Comparison of ENCODE assay signal across 13 cellular contexts in the genomic region with DNA sequence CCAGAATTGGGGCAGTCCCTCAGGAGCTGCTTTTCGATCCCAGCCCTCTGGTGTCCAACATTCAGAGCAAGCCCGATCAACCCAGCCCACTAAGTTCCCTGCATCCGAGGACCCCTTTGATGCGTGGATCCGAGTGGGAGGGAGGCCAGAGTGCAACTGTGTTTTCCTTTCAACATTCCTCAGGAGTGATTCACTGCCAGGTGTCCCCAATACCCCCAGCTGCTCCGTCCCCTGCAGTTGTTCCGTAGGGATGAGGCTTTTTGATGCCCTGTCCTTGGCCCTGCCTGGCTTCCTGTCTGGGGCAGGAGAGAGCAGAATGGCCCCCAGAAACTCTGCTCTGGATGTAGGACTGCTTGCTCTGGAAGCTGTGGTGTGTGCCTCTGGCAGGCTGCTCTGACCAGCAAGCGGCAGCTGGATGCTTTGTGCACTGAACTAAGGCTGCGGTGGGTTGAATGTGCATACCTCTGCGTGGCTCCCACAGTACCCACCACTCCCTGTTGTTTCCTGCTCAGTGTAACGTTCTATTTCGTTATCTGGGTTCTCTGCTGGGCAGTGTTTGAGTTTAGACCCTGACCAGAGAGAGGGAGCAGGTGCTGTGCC.
DNase-seq lines count a peak whose midpoint lies in the region; ATAC-seq and TF ChIP-seq lines count a peak whose summit lies in the region.
"Had no signal": no experiment of that assay in that cellular context is flagged by ENCODE, and none has a peak within 500 bp of the region (broad histone marks: within the 10 kb centered on the region; RNA-seq: fewer than 3 reads in every experiment).

No MANE protein-coding gene starts in this region.

- peaks cover 13% of the 10 kb centered on the region; the same call in 1 of the 2 replicates for H3F3A ChIP-seq in PC-9 (ENCODE audit: insufficient read depth, low read depth)

- no peak overlapping the region for H3K4me3 Mint-ChIP-seq in neural crest cell
- H3K4me3 Mint-ChIP-seq: activated CD8-positive, alpha-beta T cell treated with anti-CD3 and anti-CD28 coated beads, Interleukin-2, amount 10 ng/mL, durations not matched to agents 7 days and 5 days; activated naive CD8-positive, alpha-beta T cell; natural killer cell treated with Interleukin-12 subunit alpha and Interleukin-12 subunit beta and Interleukin-15 and Interleukin-18, amount 100 ng/mL, for 72 hours; T-helper 17 cell had no signal

- DNase-seq in PC-9 (no peak), neural crest cell (ENCODE audit: low read depth, low spot score) (no peak), amniotic stem cell (lab: John Stamatoyannopoulos, UW) (no peak), HEK293T (ENCODE audit: extremely low spot score) (no peak)
- DNase-seq in activated CD4-positive, alpha-beta T cell treated with anti-CD3 and anti-CD28 coated beads for 48 hours = no peak
- DNase-seq: activated CD8-positive, alpha-beta T cell treated with anti-CD3 and anti-CD28 coated beads, Interleukin-2, amount 10 ng/mL, durations not matched to agents 7 days and 5 days; NCI-H146; T-helper 17 cell had no signal

- ATAC-seq in gastroesophageal sphincter (no peak), HG03175 (IDR thresholded peaks at IDR 0.05; ENCODE audit: unreplicated experiment) (no peak)
- ATAC-seq: activated CD8-positive, alpha-beta T cell treated with anti-CD3 and anti-CD28 coated beads, Interleukin-2, amount 10 ng/mL, durations not matched to agents 7 days and 5 days; T-helper 17 cell had no signal

- no peaks in the 10 kb centered on the region for H4K20me1 ChIP-seq in PC-9 (ENCODE audit: insufficient read depth)

- H3K27ac ChIP-seq in ACC112 (ENCODE audit: low read depth, low read length) (peak overlapping the region; percentile 5; the same call in 1 of the 2 replicates), PC-9 (peak overlapping the region; percentile 81), gastroesophageal sphincter (peak overlapping the region; percentile 83 to 94 (median 89))

- H3K9me3 Mint-ChIP-seq in neural crest cell = no peaks in the 10 kb centered on the region
- H3K9me3 Mint-ChIP-seq: natural killer cell treated with Interleukin-12 subunit alpha and Interleukin-12 subunit beta and Interleukin-15 and Interleukin-18, amount 100 ng/mL, for 72 hours had no signal

- H2AFZ ChIP-seq in ACC112 (ENCODE audit: low read length, unreplicated experiment) (no peak overlapping the region), PC-9 (peak overlapping the region; percentile 40; the same call in 1 of the 2 replicates)

- CTCF ChIA-PET in PC-9 (lab: Charles Lee) = no interaction called here
- CTCF ChIA-PET in HEK293T (lab: Yijun Ruan, JAX) = no interaction called here

- H3K4me1 Mint-ChIP-seq in neural crest cell = peaks cover 7% of the 10 kb centered on the region
- H3K4me1 Mint-ChIP-seq: T-helper 17 cell had no signal

- TF ChIP-seq EP300 in gastroesophageal sphincter (IDR thresholded peaks at IDR 0.05) = no peak

- 31 to 73% methylated on average over 2 to 4 of the region's 12 CpGs for WGBS in gastroesophageal sphincter (ENCODE audit: low coverage in 1 of 2), 2 donors

- intact Hi-C loops in PC-9 (cut with micrococcal nuclease; ENCODE audit: unreplicated experiment) = loop anchor here (2.0 kb wide), 1 partner anchor 44 kb away; no protein-coding TSS in a partner anchor

- H3K27me3 ChIP-seq in ACC112 (ENCODE audit: insufficient read depth, low read length) = no peaks in the 10 kb centered on the region
- H3K27me3 ChIP-seq in PC-9 (ENCODE audit: insufficient read depth, low read depth) = no peaks in the 10 kb centered on the region
- no peaks in the 10 kb centered on the region for H3K27me3 ChIP-seq in gastroesophageal sphincter

- H3K27me3 Mint-ChIP-seq in neural crest cell (ENCODE audit: low read depth) = no peaks in the 10 kb centered on the region

- peak overlapping the region; percentile 19 for H3K27ac Mint-ChIP-seq in neural crest cell (ENCODE audit: unreplicated experiment)
- H3K27ac Mint-ChIP-seq: activated CD8-positive, alpha-beta T cell treated with anti-CD3 and anti-CD28 coated beads, Interleukin-2, amount 10 ng/mL, durations not matched to agents 7 days and 5 days; activated naive CD8-positive, alpha-beta T cell; natural killer cell treated with Interleukin-12 subunit alpha and Interleukin-12 subunit beta and Interleukin-15 and Interleukin-18, amount 100 ng/mL, for 72 hours; T-helper 17 cell had no signal

- H3K4me3 ChIP-seq in ACC112 (ENCODE audit: low read depth, low read length) = no peak overlapping the region
- H3K4me3 ChIP-seq in PC-9 = no peak overlapping the region
- no peak overlapping the region for H3K4me3 ChIP-seq in gastroesophageal sphincter

- H3K4me1 ChIP-seq in ACC112 (ENCODE audit: control insufficient read depth, insufficient read depth, low read length, unreplicated experiment) = peaks cover 19% of the 10 kb centered on the region
- H3K4me1 ChIP-seq in PC-9 (replicated peaks; ENCODE audit: insufficient read depth) = peaks cover 33% of the 10 kb centered on the region
- H3K4me1 ChIP-seq in gastroesophageal sphincter = peaks cover 26 to 81% (median 37%) of the 10 kb centered on the region in 3 donors

- H3K36me3 ChIP-seq in ACC112 (ENCODE audit: insufficient read depth, low read length) = no peaks in the 10 kb centered on the region
- no peaks in the 10 kb centered on the region for H3K36me3 ChIP-seq in PC-9 (ENCODE audit: low read depth)
- no peaks in the 10 kb centered on the region for H3K36me3 ChIP-seq in gastroesophageal sphincter

- H3K9me2 ChIP-seq in PC-9 (ENCODE audit: insufficient read depth) = no peaks in the 10 kb centered on the region

- TF ChIP-seq POLR2A in gastroesophageal sphincter (IDR thresholded peaks at IDR 0.05) = no peak

- no peaks in the 10 kb centered on the region for H3K9me3 ChIP-seq in PC-9 (ENCODE audit: insufficient read depth, low read depth)
- no peaks in the 10 kb centered on the region for H3K9me3 ChIP-seq in gastroesophageal sphincter

- H3K36me3 Mint-ChIP-seq in neural crest cell (ENCODE audit: low read depth) = no peaks in the 10 kb centered on the region
- H3K36me3 Mint-ChIP-seq: activated naive CD8-positive, alpha-beta T cell; natural killer cell treated with Interleukin-12 subunit alpha and Interleukin-12 subunit beta and Interleukin-15 and Interleukin-18, amount 100 ng/mL, for 72 hours had no signal

- TSS peak; percentile 31 for BruUV-seq in PC-9 (replicated peaks; lab: Mats Ljungman, UMichigan)

- TF ChIP-seq CTCF in PC-9 (conservative IDR thresholded peaks at IDR 0.05) (no peak), gastroesophageal sphincter (IDR thresholded peaks at IDR 0.05) (no peak), neural crest cell (conservative IDR thresholded peaks at IDR 0.05) (no peak)

- H3K79me2 ChIP-seq in ACC112 (ENCODE audit: control insufficient read depth, insufficient read depth, low read length, unreplicated experiment) (no peaks in the 10 kb centered on the region), PC-9 (ENCODE audit: low read depth) (no peaks in the 10 kb centered on the region)

- POLR2A ChIA-PET in PC-9 (lab: Charles Lee; ENCODE audit: unreplicated experiment) (no interaction called here), HEK293T (lab: Yijun Ruan, JAX) (interaction anchor here (0.5 kb wide), 1 partner anchor 365 kb away, joined by 3 read pairs; no protein-coding TSS in a partner anchor)

- H3K4me2 ChIP-seq in PC-9 = peak overlapping the region; percentile 50

TF ChIP-seq in HEK293T, 16 proteins besides CTCF, POLR2A, EP300 and RAD21:
- TF ChIP-seq L3MBTL2 (conservative IDR thresholded peaks at IDR 0.05) (no peak), ARNT (IDR thresholded peaks at IDR 0.05) (no peak), HDGF (IDR thresholded peaks at IDR 0.05; ENCODE audit: borderline replicate concordance) (no peak), CTBP1 (IDR thresholded peaks at IDR 0.05; ENCODE audit: borderline replicate concordance) (no peak), LEF1 (IDR thresholded peaks at IDR 0.05; ENCODE audit: borderline replicate concordance) (no peak), ZNF384 (IDR thresholded peaks at IDR 0.05) (no peak), FOXM1 (IDR thresholded peaks at IDR 0.05; ENCODE audit: borderline replicate concordance) (no peak), SP1 (IDR thresholded peaks at IDR 0.05) (no peak), TARDBP (IDR thresholded peaks at IDR 0.05) (no peak), NFRKB (IDR thresholded peaks at IDR 0.05) (no peak), FOXK2 (IDR thresholded peaks at IDR 0.05) (no peak), BHLHE40 (IDR thresholded peaks at IDR 0.05; ENCODE audit: borderline replicate concordance) (no peak)
- TF ChIP-seq, protein P1, sequence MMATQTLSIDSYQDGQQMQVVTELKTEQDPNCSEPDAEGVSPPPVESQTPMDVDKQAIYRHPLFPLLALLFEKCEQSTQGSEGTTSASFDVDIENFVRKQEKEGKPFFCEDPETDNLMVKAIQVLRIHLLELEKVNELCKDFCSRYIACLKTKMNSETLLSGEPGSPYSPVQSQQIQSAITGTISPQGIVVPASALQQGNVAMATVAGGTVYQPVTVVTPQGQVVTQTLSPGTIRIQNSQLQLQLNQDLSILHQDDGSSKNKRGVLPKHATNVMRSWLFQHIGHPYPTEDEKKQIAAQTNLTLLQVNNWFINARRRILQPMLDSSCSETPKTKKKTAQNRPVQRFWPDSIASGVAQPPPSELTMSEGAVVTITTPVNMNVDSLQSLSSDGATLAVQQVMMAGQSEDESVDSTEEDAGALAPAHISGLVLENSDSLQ (IDR thresholded peaks at IDR 0.05) = no peak

Comparison
In these comparisons a context has a peak if more than half of its experiments do, and no peak if none do; other contexts are left out.
1. H3K27ac ChIP-seq: peak in every context shown above with its lines; median percentile 89 in gastroesophageal sphincter; 81 in PC-9; 5 in ACC112.